ENCODE assay signal across 8 cellular contexts in the genomic region with DNA sequence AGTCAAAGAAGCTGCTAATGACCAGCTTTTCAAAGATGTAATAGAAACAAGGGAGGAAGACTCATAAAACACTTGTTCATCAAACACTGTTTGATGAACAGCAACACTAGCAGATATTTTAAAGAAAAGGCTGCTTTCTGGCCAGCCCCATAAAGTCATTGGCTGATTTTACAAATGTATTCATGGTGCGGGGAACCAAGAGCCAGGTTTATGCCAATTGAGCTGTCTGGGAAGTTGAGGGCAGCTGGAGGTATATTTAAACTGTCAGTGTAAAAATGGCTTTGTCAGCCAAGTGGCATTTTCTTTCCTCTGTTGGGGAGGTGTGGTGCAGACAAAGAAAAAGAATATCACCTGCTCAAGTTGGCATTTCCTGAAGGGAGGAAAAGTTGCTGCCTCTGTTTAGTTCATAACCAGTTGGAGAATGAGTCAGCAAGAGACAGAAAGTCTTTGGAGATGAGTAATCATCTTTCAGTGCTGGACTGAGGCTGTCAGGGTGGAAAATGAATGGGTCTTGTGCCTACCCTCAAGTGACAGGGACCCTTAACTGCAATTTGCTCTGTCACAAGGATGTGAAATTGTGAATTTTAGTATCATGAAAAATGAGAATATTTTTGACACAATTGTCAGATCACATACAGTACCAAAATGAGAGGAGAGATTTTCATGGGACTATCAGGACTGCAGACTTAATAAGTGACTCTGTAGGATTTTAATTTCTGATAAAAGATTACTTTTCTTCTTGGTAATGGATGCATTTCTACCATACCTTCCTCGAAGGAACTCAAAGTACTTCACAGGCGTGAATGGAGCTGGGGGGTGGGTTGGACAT.
A peak's percentile ranks its signal among the peaks of the same experiment; 100 is the strongest.
DNase-seq lines count a peak whose midpoint lies in the region; ATAC-seq and TF ChIP-seq lines count a peak whose summit lies in the region.

No MANE protein-coding gene starts in this region.

- H2AFZ ChIP-seq in GM23338: peak overlapping the region; percentile 23; the same call in 1 of the 2 replicates

- CTCF ChIA-PET in Calu3 (lab: Charles Lee): interaction anchor here (0.7 kb wide), 1 partner anchor 102 kb away, joined by 3 read pairs; no protein-coding TSS in a partner anchor

- no peaks in the 10 kb centered on the region for H3K79me2 ChIP-seq in GM23338 (replicated peaks; ENCODE audit: insufficient read depth)

- H3K27ac Mint-ChIP-seq in Calu3 (ENCODE audit: unreplicated experiment) (peak overlapping the region; percentile 35), GM23338 (no peak overlapping the region)

- H4K20me1 ChIP-seq in GM23338 (replicated peaks; ENCODE audit: insufficient read depth): no peaks in the 10 kb centered on the region

- H3F3A ChIP-seq in GM23338 (replicated peaks; ENCODE audit: low read depth): no peaks in the 10 kb centered on the region

- H3K4me3 Mint-ChIP-seq in Calu3 (ENCODE audit: low read depth, unreplicated experiment) (no peak overlapping the region), GM23338 (no peak overlapping the region)

- ATAC-seq in GM23338: no peak

- H3K4me1 Mint-ChIP-seq in Calu3 (ENCODE audit: low read depth, unreplicated experiment) (peaks cover 23% of the 10 kb centered on the region), GM23338 (no peaks in the 10 kb centered on the region; the same call in 2 of the 3 replicates)

- peak; percentile 39 for DNase-seq in Calu3
- no peak for DNase-seq in GM23338 (ENCODE audit: low spot score)
- peak; percentile 98 for DNase-seq in NCI-H226
- DNase-seq in fibroblast of gingiva (ENCODE audit: low read depth): peak; percentile 29
- DNase-seq in activated CD4-positive, CD25-positive, alpha-beta regulatory T cell treated with anti-CD3 and anti-CD28 coated beads, Interleukin-2, amount 50 U/mL, for 72 hours: no peak
- DNase-seq in stimulated activated CD8-positive, alpha-beta memory T cell treated with anti-CD3 and anti-CD28 coated beads, Interleukin-4, amount 100 ng/mL, for 48 hours: no peak
- no peak for DNase-seq in cerebellum (ENCODE audit: low spot score)
- DNase-seq in globus pallidus (ENCODE audit: low spot score): no peak

- H3K27me3 ChIP-seq in GM23338 (ENCODE audit: insufficient read depth): no peaks in the 10 kb centered on the region

- H3K27ac ChIP-seq in GM23338 (ENCODE audit: low read depth): no peak overlapping the region

- no peaks in the 10 kb centered on the region for H3K9me3 Mint-ChIP-seq in Calu3 (ENCODE audit: low read depth, unreplicated experiment)
- no peaks in the 10 kb centered on the region for H3K9me3 Mint-ChIP-seq in GM23338

- H3K9me2 ChIP-seq in GM23338 (ENCODE audit: insufficient read depth): peaks cover 13% of the 10 kb centered on the region; the same call in 1 of the 2 replicates

- H3K36me3 Mint-ChIP-seq in Calu3 (ENCODE audit: insufficient read depth, unreplicated experiment) (no peaks in the 10 kb centered on the region), GM23338 (ENCODE audit: low read depth) (no peaks in the 10 kb centered on the region)

- TF ChIP-seq CTCF in Calu3 (IDR thresholded peaks at IDR 0.05; ENCODE audit: unreplicated experiment): no peak
- TF ChIP-seq CTCF in GM23338 (conservative IDR thresholded peaks at IDR 0.05; ENCODE audit: low read depth in 2 of 2): no peak

- intact Hi-C loops in Calu3 (cut with micrococcal nuclease; ENCODE audit: unreplicated experiment): no loop called here

- no peaks in the 10 kb centered on the region for H3K4me1 ChIP-seq in GM23338 (ENCODE audit: insufficient read depth)

- no peak overlapping the region for H3K4me3 ChIP-seq in GM23338

- H3K27me3 Mint-ChIP-seq in Calu3 (ENCODE audit: unreplicated experiment) (peaks cover 4% of the 10 kb centered on the region), GM23338 (ENCODE audit: insufficient read depth, low read depth, poor library complexity) (no peaks in the 10 kb centered on the region)

- H3K36me3 ChIP-seq in GM23338 (ENCODE audit: insufficient read depth): no peaks in the 10 kb centered on the region

- BruUV-seq in Calu3 (replicated peaks; lab: Mats Ljungman, UMichigan): no TSS peak

- H3K4me2 ChIP-seq in GM23338: no peak overlapping the region

TF ChIP-seq in GM23338, 12 proteins besides CTCF, POLR2A, EP300 and RAD21 (continues in another document):
- TF ChIP-seq ZNF114 (CRISPR knock-in tag; IDR thresholded peaks at IDR 0.05) (no peak), JUNB (IDR thresholded peaks at IDR 0.05; ENCODE audit: unreplicated experiment) (no peak), ZNF331 (CRISPR knock-in tag; IDR thresholded peaks at IDR 0.05; ENCODE audit: low read depth) (no peak), CREB1 (CRISPR knock-in tag; IDR thresholded peaks at IDR 0.05; ENCODE audit: low read depth) (no peak), STAT1 (IDR thresholded peaks at IDR 0.05; ENCODE audit: unreplicated experiment) (no peak), POLR2AphosphoS5 (IDR thresholded peaks at IDR 0.05; ENCODE audit: low read depth) (no peak), EZH2 (IDR thresholded peaks at IDR 0.05; ENCODE audit: low read depth, unreplicated experiment) (no peak), NANOG (IDR thresholded peaks at IDR 0.05; ENCODE audit: borderline replicate concordance) (no peak)
- TF ChIP-seq, protein P1, sequence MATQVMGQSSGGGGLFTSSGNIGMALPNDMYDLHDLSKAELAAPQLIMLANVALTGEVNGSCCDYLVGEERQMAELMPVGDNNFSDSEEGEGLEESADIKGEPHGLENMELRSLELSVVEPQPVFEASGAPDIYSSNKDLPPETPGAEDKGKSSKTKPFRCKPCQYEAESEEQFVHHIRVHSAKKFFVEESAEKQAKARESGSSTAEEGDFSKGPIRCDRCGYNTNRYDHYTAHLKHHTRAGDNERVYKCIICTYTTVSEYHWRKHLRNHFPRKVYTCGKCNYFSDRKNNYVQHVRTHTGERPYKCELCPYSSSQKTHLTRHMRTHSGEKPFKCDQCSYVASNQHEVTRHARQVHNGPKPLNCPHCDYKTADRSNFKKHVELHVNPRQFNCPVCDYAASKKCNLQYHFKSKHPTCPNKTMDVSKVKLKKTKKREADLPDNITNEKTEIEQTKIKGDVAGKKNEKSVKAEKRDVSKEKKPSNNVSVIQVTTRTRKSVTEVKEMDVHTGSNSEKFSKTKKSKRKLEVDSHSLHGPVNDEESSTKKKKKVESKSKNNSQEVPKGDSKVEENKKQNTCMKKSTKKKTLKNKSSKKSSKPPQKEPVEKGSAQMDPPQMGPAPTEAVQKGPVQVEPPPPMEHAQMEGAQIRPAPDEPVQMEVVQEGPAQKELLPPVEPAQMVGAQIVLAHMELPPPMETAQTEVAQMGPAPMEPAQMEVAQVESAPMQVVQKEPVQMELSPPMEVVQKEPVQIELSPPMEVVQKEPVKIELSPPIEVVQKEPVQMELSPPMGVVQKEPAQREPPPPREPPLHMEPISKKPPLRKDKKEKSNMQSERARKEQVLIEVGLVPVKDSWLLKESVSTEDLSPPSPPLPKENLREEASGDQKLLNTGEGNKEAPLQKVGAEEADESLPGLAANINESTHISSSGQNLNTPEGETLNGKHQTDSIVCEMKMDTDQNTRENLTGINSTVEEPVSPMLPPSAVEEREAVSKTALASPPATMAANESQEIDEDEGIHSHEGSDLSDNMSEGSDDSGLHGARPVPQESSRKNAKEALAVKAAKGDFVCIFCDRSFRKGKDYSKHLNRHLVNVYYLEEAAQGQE (IDR thresholded peaks at IDR 0.05; ENCODE audit: unreplicated experiment): no peak

Comparison
In these comparisons a context has a peak if more than half of its experiments do, and no peak if none do; other contexts are left out.
1. DNase-seq: peak in Calu3 (single experiment), NCI-H226 (single experiment) and fibroblast of gingiva (single experiment); none in GM23338 (single experiment), activated CD4-positive, CD25-positive, alpha-beta regulatory T cell treated with anti-CD3 and anti-CD28 coated beads, Interleukin-2, amount 50 U/mL, for 72 hours (single experiment), stimulated activated CD8-positive, alpha-beta memory T cell treated with anti-CD3 and anti-CD28 coated beads, Interleukin-4, amount 100 ng/mL, for 48 hours (single experiment), cerebellum (single experiment) and globus pallidus (single experiment).